8 cellular contexts compared by ENCODE assay signal in genomic region chr13:80342541-80343371, GRCh38. TPM values are rescaled to one million over a fixed set of nuclear protein-coding genes. Genes with fewer than 3 reads are reported as not detected.
DNase-seq lines count a peak whose midpoint lies in the region; ATAC-seq and TF ChIP-seq lines count a peak whose summit lies in the region.

No MANE protein-coding gene starts in this region.

- peak overlapping the region; percentile 98 for H3K4me3 ChIP-seq in HUES48 (ENCODE audit: low read depth, low read length)
- peak overlapping the region; percentile 77 to 80 for H3K4me3 ChIP-seq in tibial artery

- TF ChIP-seq CTCF in Calu3 (IDR thresholded peaks at IDR 0.05; ENCODE audit: unreplicated experiment) (peak; percentile 50), tibial artery (IDR thresholded peaks at IDR 0.05) (peak; percentile 91 to 98)

- H3K27me3 Mint-ChIP-seq in Calu3 (ENCODE audit: unreplicated experiment) = no peaks in the 10 kb centered on the region

- H3K27ac ChIP-seq in HUES48 (ENCODE audit: low read depth, low read length) (peak overlapping the region; percentile 100), tibial artery (peak overlapping the region; percentile 89 to 93)

- no peaks in the 10 kb centered on the region for H3K9me3 Mint-ChIP-seq in Calu3 (ENCODE audit: low read depth, unreplicated experiment)

- peaks cover 13% of the 10 kb centered on the region for H3K27me3 ChIP-seq in HUES48 (ENCODE audit: control insufficient read depth, insufficient read depth, low read length)
- no peaks in the 10 kb centered on the region for H3K27me3 ChIP-seq in tibial artery

- H3K36me3 ChIP-seq in HUES48 (ENCODE audit: control insufficient read depth, insufficient read depth, low read length) (peaks cover 3% of the 10 kb centered on the region; the same call in 1 of the 2 replicates), tibial artery (no peaks in the 10 kb centered on the region)

- no peak overlapping the region for H3K4me3 Mint-ChIP-seq in Calu3 (ENCODE audit: low read depth, unreplicated experiment)

- H3K4me1 ChIP-seq in HUES48 (ENCODE audit: control insufficient read depth, insufficient read depth, low read length) (peaks cover 26% of the 10 kb centered on the region), tibial artery (peaks cover 0 to 17% (median 2%) of the 10 kb centered on the region in 4 donors)

- H3K9me3 ChIP-seq in HUES48 (ENCODE audit: control insufficient read depth, insufficient read depth, low read length) (no peaks in the 10 kb centered on the region), tibial artery (no peaks in the 10 kb centered on the region)

- DNase-seq in Calu3 (peak; percentile 73), SIG-M5 (lab: John Stamatoyannopoulos, UW) (peak; percentile 21), glomerular visceral epithelial cell (ENCODE audit: extremely low spot score) (peak; percentile 81), occipital lobe (lab: John Stamatoyannopoulos, UW) (peak; percentile 77), tibial artery (peak; percentile 80 to 91)
- peak; percentile 64 for DNase-seq in activated naive CD4-positive, alpha-beta T cell treated with anti-CD3 and anti-CD28 coated beads, Interleukin-2, amount 50 U/mL, for 16 hours

- peak; percentile 57 for ATAC-seq in GM21381 (IDR thresholded peaks at IDR 0.05; ENCODE audit: unreplicated experiment)

- CTCF ChIA-PET in Calu3 (lab: Charles Lee) = interaction anchor here (0.6 kb wide), 1 partner anchor 114 kb away, joined by 4 read pairs; no protein-coding TSS in a partner anchor

- intact Hi-C loops in Calu3 (cut with micrococcal nuclease; ENCODE audit: unreplicated experiment) (loop anchor here (1.0 to 5.0 kb wide), 4 partner anchors 20 to 674 kb away; no protein-coding TSS in a partner anchor), tibial artery (cut with DNase I; ENCODE audit: low total_unique reads) (loop anchor here (10.0 kb wide), 1 partner anchor 668 kb away; no protein-coding TSS in a partner anchor)

- BruUV-seq in Calu3 (replicated peaks; lab: Mats Ljungman, UMichigan) = no TSS peak

- H3K9ac ChIP-seq in HUES48 (ENCODE audit: low read depth, low read length) = peak overlapping the region; percentile 78

- H3K4me1 Mint-ChIP-seq in Calu3 (ENCODE audit: low read depth, unreplicated experiment) = no peaks in the 10 kb centered on the region

- no peaks in the 10 kb centered on the region for H3K36me3 Mint-ChIP-seq in Calu3 (ENCODE audit: insufficient read depth, unreplicated experiment)

- H3K27ac Mint-ChIP-seq in Calu3 (ENCODE audit: unreplicated experiment) = no peak overlapping the region

RNA-seq across cellular contexts. Expression of gene SPRY2, which starts 1.8 kb away (rescaled TPM):
- total RNA-seq in Calu3 (2022) = 13.3 and 13.6 TPM in 2 replicates
- 43.8 TPM for total RNA-seq in occipital lobe

Comparison
In these comparisons a context has a peak if more than half of its experiments do, and no peak if none do; other contexts are left out.
1. Peak in every context shown above with its lines: DNase-seq, ATAC-seq, H3K4me3 ChIP-seq and H3K27ac ChIP-seq.
2. DNase-seq: peak in every context shown above with its lines; median percentile 86 in tibial artery; 81 in glomerular visceral epithelial cell; 77 in occipital lobe; 73 in Calu3; 64 in activated naive CD4-positive, alpha-beta T cell treated with anti-CD3 and anti-CD28 coated beads, Interleukin-2, amount 50 U/mL, for 16 hours; 21 in SIG-M5.